Comparison of ENCODE assay signal across 16 cellular contexts in the genomic region with DNA sequence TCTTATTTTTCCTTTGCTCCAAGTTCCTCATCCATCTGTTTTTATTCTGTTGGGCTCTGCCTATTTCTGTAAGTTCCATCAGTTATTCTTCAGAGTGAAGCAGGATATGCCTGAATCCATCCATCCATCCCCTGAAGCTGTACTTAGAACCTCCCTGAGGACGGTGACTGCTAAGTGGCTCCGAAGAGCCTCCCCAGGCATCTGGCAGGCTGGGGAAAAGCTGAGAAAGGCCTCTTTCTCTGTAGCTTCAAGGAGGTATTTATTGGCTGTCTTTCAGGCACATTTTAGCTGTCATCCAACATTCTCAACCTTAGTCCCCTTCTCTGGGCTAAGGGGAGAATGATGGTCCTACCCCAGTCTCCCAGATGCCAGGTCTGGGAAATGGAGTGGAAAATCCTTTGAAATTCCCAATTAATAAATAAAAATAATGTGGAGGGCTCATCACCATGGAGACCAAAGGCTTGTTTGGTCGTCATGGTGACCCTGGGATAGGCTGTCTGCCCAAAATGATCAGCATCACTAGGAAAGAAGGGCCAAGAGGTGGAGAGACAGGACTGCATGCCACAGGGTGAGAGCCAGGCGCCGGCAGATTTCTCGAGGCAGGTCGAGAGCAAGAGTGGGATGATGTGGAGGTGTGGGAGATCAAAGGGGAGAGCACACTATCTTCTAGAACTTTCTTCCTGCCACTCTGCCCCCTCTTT.
DNase-seq lines count a peak whose midpoint lies in the region; ATAC-seq and TF ChIP-seq lines count a peak whose summit lies in the region.
"Had no signal": no experiment of that assay in that cellular context is flagged by ENCODE, and none has a peak within 500 bp of the region (broad histone marks: within the 10 kb centered on the region; RNA-seq: fewer than 3 reads in every experiment).

No MANE protein-coding gene starts in this region.

- no peaks in the 10 kb centered on the region for H3K9me2 ChIP-seq in GM23338 (ENCODE audit: insufficient read depth)

- H4K20me1 ChIP-seq in GM23338 (replicated peaks; ENCODE audit: insufficient read depth) = no peaks in the 10 kb centered on the region

- H3K9me3 ChIP-seq in effector memory CD4-positive, alpha-beta T cell (ENCODE audit: control insufficient read depth, low read length) = no peaks in the 10 kb centered on the region
- H3K9me3 ChIP-seq in spleen = no peaks in the 10 kb centered on the region
- H3K9me3 ChIP-seq: mucosa of descending colon, vagina had no signal

- H3K79me2 ChIP-seq in GM23338 (replicated peaks; ENCODE audit: insufficient read depth) = no peaks in the 10 kb centered on the region

- peak; percentile 7 for ATAC-seq in GM23338
- ATAC-seq: activated CD4-positive, alpha-beta T cell treated with anti-CD3 and anti-CD28 coated beads for 36 hours; activated naive CD8-positive, alpha-beta T cell treated with anti-CD3 and anti-CD28 coated beads, Interleukin-2, amount 50 U/mL, for 24 hours; GM12878; mucosa of descending colon had no signal

- TF ChIP-seq CTCF in GM23338 (conservative IDR thresholded peaks at IDR 0.05; ENCODE audit: low read depth in 2 of 2) (no peak), nephron progenitor cell (IDR thresholded peaks at IDR 0.05) (no peak), spleen (IDR thresholded peaks at IDR 0.05 in 8 of 11, conservative IDR thresholded peaks at IDR 0.05 in 3 of 11) (no peak)

- peaks cover 3% of the 10 kb centered on the region; the same call in 1 of the 3 replicates for H3K9me3 Mint-ChIP-seq in GM23338
- peaks cover 7% of the 10 kb centered on the region for H3K9me3 Mint-ChIP-seq in nephron progenitor cell
- H3K9me3 Mint-ChIP-seq: activated naive CD8-positive, alpha-beta T cell treated with anti-CD3 and anti-CD28 coated beads, Interleukin-2, amount 50 U/mL, for 24 hours; central memory CD8-positive, alpha-beta T cell had no signal

- H3K36me3 Mint-ChIP-seq in GM23338 (ENCODE audit: low read depth) (no peaks in the 10 kb centered on the region; the same call in 2 of the 3 replicates), nephron progenitor cell (ENCODE audit: low read depth) (no peaks in the 10 kb centered on the region)

- H3K4me1 ChIP-seq in GM23338 (ENCODE audit: insufficient read depth) (peaks cover 58% of the 10 kb centered on the region), spleen (no peaks in the 10 kb centered on the region)
- H3K4me1 ChIP-seq in effector memory CD4-positive, alpha-beta T cell (ENCODE audit: control insufficient read depth, insufficient read depth, low read length, poor library complexity, severe bottlenecking) = no peaks in the 10 kb centered on the region
- H3K4me1 ChIP-seq: stomach had no signal

- H3K36me3 ChIP-seq in GM23338 (ENCODE audit: insufficient read depth) (no peaks in the 10 kb centered on the region), spleen (no peaks in the 10 kb centered on the region)
- no peaks in the 10 kb centered on the region for H3K36me3 ChIP-seq in effector memory CD4-positive, alpha-beta T cell (ENCODE audit: control insufficient read depth, insufficient read depth, low read length)
- H3K36me3 ChIP-seq: stomach, vagina had no signal

- DNase-seq in GM23338 (ENCODE audit: low spot score) (peak; percentile 61), NCI-H1694 (lab: John Stamatoyannopoulos, UW) (peak; percentile 56), ecto neural progenitor cell (ENCODE audit: low spot score) (peak; percentile 64), nephron progenitor cell (no peak), activated T-cell treated with anti-CD3 and anti-CD28 coated beads for 4 hours (no peak), spleen (no peak)
- DNase-seq in effector memory CD4-positive, alpha-beta T cell = no peak
- DNase-seq: activated CD4-positive, alpha-beta T cell treated with anti-CD3 and anti-CD28 coated beads for 36 hours; activated naive CD8-positive, alpha-beta T cell treated with anti-CD3 and anti-CD28 coated beads, Interleukin-2, amount 50 U/mL, for 24 hours; KBM-7; mucosa of descending colon; NCI-H187; stomach had no signal

- H3K27ac ChIP-seq in GM23338 (ENCODE audit: low read depth) (peak overlapping the region; percentile 87), spleen (no peak overlapping the region)
- H3K27ac ChIP-seq in effector memory CD4-positive, alpha-beta T cell (ENCODE audit: insufficient read depth, low read length, poor library complexity, severe bottlenecking) = no peak overlapping the region
- H3K27ac ChIP-seq: stomach, vagina had no signal

- peak overlapping the region; percentile 66 for H3K27ac Mint-ChIP-seq in GM23338
- peak overlapping the region; percentile 96 for H3K27ac Mint-ChIP-seq in nephron progenitor cell
- H3K27ac Mint-ChIP-seq: activated CD4-positive, alpha-beta T cell treated with anti-CD3 and anti-CD28 coated beads for 36 hours; activated naive CD8-positive, alpha-beta T cell treated with anti-CD3 and anti-CD28 coated beads, Interleukin-2, amount 50 U/mL, for 24 hours had no signal

- peaks cover 67% of the 10 kb centered on the region for H3K4me1 Mint-ChIP-seq in GM23338
- peaks cover 94% of the 10 kb centered on the region for H3K4me1 Mint-ChIP-seq in nephron progenitor cell
- H3K4me1 Mint-ChIP-seq: central memory CD8-positive, alpha-beta T cell had no signal

- no peak for TF ChIP-seq POLR2A in spleen (IDR thresholded peaks at IDR 0.05)

- H3K4me2 ChIP-seq in GM23338 = peak overlapping the region; percentile 69

- WGBS in spleen, 5 donors = 53 to 73% (median 63%) methylated on average over 7 of the region's 7 CpGs

- peak overlapping the region; percentile 43 for H3K4me3 ChIP-seq in GM23338
- H3K4me3 ChIP-seq in effector memory CD4-positive, alpha-beta T cell (ENCODE audit: insufficient read depth, low read depth, low read length, poor library complexity, severe bottlenecking) = no peak overlapping the region
- no peak overlapping the region for H3K4me3 ChIP-seq in spleen
- H3K4me3 ChIP-seq: GM12878, mucosa of descending colon, stomach, vagina had no signal

- no peak overlapping the region for H2AFZ ChIP-seq in GM23338

- H3K4me3 Mint-ChIP-seq in GM23338 (peak overlapping the region; percentile 61), nephron progenitor cell (peak overlapping the region; percentile 44)
- H3K4me3 Mint-ChIP-seq: activated CD4-positive, alpha-beta T cell treated with anti-CD3 and anti-CD28 coated beads for 36 hours; activated naive CD8-positive, alpha-beta T cell treated with anti-CD3 and anti-CD28 coated beads, Interleukin-2, amount 50 U/mL, for 24 hours; central memory CD8-positive, alpha-beta T cell had no signal

- no peaks in the 10 kb centered on the region for H3K27me3 ChIP-seq in GM23338 (ENCODE audit: insufficient read depth)
- no peaks in the 10 kb centered on the region for H3K27me3 ChIP-seq in effector memory CD4-positive, alpha-beta T cell (replicated peaks; ENCODE audit: control insufficient read depth, insufficient read depth, low read length, poor library complexity, severe bottlenecking)
- peaks cover 0 to 87% (median 27%) of the 10 kb centered on the region in 7 donors for H3K27me3 ChIP-seq in spleen (replicated peaks in 1 of 7)
- H3K27me3 ChIP-seq: vagina had no signal

- intact Hi-C loops in spleen (cut with DNase I; ENCODE audit: low total_unique reads) = no loop called here

- H3K27me3 Mint-ChIP-seq in GM23338 (ENCODE audit: insufficient read depth, low read depth, poor library complexity) (peaks cover 35% of the 10 kb centered on the region), nephron progenitor cell (ENCODE audit: low read depth, poor library complexity) (peaks cover 26% of the 10 kb centered on the region)

- peaks cover 39% of the 10 kb centered on the region for H3F3A ChIP-seq in GM23338 (replicated peaks; ENCODE audit: low read depth)

Comparison
In these comparisons a context has a peak if more than half of its experiments do, and no peak if none do; other contexts are left out.
1. DNase-seq: peak in GM23338 (single experiment), NCI-H1694 (single experiment) and ecto neural progenitor cell (single experiment); none in nephron progenitor cell (single experiment), activated T-cell treated with anti-CD3 and anti-CD28 coated beads for 4 hours (single experiment), effector memory CD4-positive, alpha-beta T cell (0 of 3) and spleen (single experiment).